In genomic region chrX:119030990-119031389, GRCh38 we compare ENCODE assay signal across 2 cellular contexts.
TF ChIP-seq lines count a peak whose summit lies in the region.

No MANE protein-coding gene starts in this region.

TF ChIP-seq in liver, 16 proteins besides CTCF, POLR2A, EP300 and RAD21:
- TF ChIP-seq, protein P1, sequence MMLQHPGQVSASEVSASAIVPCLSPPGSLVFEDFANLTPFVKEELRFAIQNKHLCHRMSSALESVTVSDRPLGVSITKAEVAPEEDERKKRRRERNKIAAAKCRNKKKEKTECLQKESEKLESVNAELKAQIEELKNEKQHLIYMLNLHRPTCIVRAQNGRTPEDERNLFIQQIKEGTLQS (IDR thresholded peaks at IDR 0.05) = no peak
- TF ChIP-seq FOXA2 (IDR thresholded peaks at IDR 0.05) (no peak), NR2F2 (IDR thresholded peaks at IDR 0.05) (peak; percentile 51), MAX (IDR thresholded peaks at IDR 0.05) (no peak), YY1 (IDR thresholded peaks at IDR 0.05) (no peak)
TF ChIP-seq in liver: peak in this region for 1.

TF ChIP-seq in HepG2, 621 proteins besides CTCF, POLR2A, EP300 and RAD21:
- TF ChIP-seq ZNF503 (CRISPR knock-in tag; IDR thresholded peaks at IDR 0.05) = no peak
- no peak for TF ChIP-seq HNF4A (CRISPR knock-in tag; IDR thresholded peaks at IDR 0.05)
- TF ChIP-seq ZBTB34 (CRISPR knock-in tag; IDR thresholded peaks at IDR 0.05) = no peak
- no peak for TF ChIP-seq ZNF773 (CRISPR knock-in tag; IDR thresholded peaks at IDR 0.05; ENCODE audit: borderline replicate concordance)
- no peak for TF ChIP-seq JDP2 (CRISPR knock-in tag; IDR thresholded peaks at IDR 0.05; ENCODE audit: borderline replicate concordance)
- TF ChIP-seq MXD1 (CRISPR knock-in tag; IDR thresholded peaks at IDR 0.05) = no peak
- no peak for TF ChIP-seq TERF1 (CRISPR knock-in tag; IDR thresholded peaks at IDR 0.05)
- no peak for TF ChIP-seq HIC2 (CRISPR knock-in tag; IDR thresholded peaks at IDR 0.05; ENCODE audit: low read depth)
- TF ChIP-seq PTBP1 (IDR thresholded peaks at IDR 0.05; ENCODE audit: low read depth, low read length, poor library complexity, severe bottlenecking) = no peak
- TF ChIP-seq, protein P2, sequence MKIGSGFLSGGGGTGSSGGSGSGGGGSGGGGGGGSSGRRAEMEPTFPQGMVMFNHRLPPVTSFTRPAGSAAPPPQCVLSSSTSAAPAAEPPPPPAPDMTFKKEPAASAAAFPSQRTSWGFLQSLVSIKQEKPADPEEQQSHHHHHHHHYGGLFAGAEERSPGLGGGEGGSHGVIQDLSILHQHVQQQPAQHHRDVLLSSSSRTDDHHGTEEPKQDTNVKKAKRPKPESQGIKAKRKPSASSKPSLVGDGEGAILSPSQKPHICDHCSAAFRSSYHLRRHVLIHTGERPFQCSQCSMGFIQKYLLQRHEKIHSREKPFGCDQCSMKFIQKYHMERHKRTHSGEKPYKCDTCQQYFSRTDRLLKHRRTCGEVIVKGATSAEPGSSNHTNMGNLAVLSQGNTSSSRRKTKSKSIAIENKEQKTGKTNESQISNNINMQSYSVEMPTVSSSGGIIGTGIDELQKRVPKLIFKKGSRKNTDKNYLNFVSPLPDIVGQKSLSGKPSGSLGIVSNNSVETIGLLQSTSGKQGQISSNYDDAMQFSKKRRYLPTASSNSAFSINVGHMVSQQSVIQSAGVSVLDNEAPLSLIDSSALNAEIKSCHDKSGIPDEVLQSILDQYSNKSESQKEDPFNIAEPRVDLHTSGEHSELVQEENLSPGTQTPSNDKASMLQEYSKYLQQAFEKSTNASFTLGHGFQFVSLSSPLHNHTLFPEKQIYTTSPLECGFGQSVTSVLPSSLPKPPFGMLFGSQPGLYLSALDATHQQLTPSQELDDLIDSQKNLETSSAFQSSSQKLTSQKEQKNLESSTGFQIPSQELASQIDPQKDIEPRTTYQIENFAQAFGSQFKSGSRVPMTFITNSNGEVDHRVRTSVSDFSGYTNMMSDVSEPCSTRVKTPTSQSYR (CRISPR knock-in tag; IDR thresholded peaks at IDR 0.05; ENCODE audit: borderline replicate concordance) = no peak
- TF ChIP-seq HOMEZ (CRISPR knock-in tag; IDR thresholded peaks at IDR 0.05; ENCODE audit: low read depth) = no peak
- TF ChIP-seq ZNF501 (CRISPR knock-in tag; IDR thresholded peaks at IDR 0.05) = no peak
- TF ChIP-seq WIZ (CRISPR knock-in tag; IDR thresholded peaks at IDR 0.05) = no peak
